ENCODE assay signal across 17 cellular contexts in the genomic region with DNA sequence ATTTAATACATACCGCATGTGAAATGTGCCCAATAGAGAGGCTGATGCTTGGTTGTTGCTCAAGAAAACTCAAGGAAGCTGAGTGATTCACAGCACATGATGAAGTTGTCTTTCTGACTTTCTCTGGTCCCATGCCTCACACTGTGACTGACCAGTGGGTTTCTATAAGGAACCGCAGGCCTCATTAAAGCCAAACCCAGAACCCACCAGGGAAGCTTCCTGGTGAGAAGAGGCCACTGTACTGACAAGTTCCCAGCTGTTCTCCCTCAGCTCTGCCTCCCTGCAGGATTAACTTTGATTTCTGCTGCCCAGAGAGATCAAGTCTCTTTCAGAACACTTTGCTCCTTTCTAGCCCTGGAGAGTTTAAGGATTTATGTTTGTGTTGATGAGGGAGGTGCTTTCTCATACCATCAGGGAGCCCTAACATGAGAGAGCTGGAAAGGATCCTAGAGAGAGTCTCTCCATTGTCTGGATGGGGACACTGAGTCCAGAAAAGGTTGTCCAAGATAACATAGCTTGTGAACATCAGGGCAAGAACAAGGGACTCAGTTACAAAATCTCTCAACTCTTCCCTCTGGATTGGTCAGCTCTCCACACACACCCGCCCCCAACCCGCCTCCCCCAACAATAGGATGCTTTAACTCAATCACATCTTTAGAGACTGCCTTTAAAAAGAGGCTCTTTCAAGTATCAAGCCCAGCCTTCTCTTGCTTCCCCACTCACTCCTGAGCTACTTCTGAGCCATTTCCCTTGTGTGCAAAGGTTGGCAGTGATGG.
"Had no signal": no experiment of that assay in that cellular context is flagged by ENCODE, and none has a peak within 500 bp of the region (broad histone marks: within the 10 kb centered on the region; RNA-seq: fewer than 3 reads in every experiment).

No MANE protein-coding gene starts in this region.

- H3K4me1 ChIP-seq: esophagus squamous epithelium, parathyroid adenoma had no signal

- H3K4me3 ChIP-seq: esophagus squamous epithelium, heart right ventricle, skin epidermis had no signal

- H3K9ac ChIP-seq: parathyroid adenoma had no signal

- H2AFZ ChIP-seq: parathyroid adenoma had no signal

- H3K27ac ChIP-seq: heart right ventricle, neutrophil, parathyroid adenoma had no signal

- H3K79me2 ChIP-seq: parathyroid adenoma had no signal

- H3K36me3 ChIP-seq: esophagus squamous epithelium, heart right ventricle, neutrophil had no signal

- DNase-seq: activated CD4-positive, alpha-beta T cell treated with anti-CD3 and anti-CD28 coated beads, Interleukin-2, amount 50 U/mL, for 1 hour; activated CD8-positive, alpha-beta memory T cell treated with anti-CD3 and anti-CD28 coated beads for 24 hours; activated gamma-delta T cell treated with Interleukin-2 at 50 U/mL for 16 hours; amygdala; effector CD8-positive, alpha-beta T cell; esophagus squamous epithelium; foreskin melanocyte; heart right ventricle; left colon; natural killer cell; stimulated activated CD4-positive, alpha-beta T cell treated with anti-CD3 and anti-CD28 coated beads, Interleukin-4, amount 100 ng/mL, for 4 hours; stimulated activated CD8-positive, alpha-beta memory T cell treated with anti-CD3 and anti-CD28 coated beads, Interleukin-4, amount 100 ng/mL, for 48 hours; stimulated activated naive CD4-positive, alpha-beta T cell treated with Interleukin-2 at 50 U/mL for 16 hours; SW 1271 had no signal

- H3K9me3 ChIP-seq: neutrophil had no signal
